18 cellular contexts compared by ENCODE assay signal in genomic region chr11:122126024-122126678, GRCh38. TPM values are rescaled to one million over a fixed set of nuclear protein-coding genes. Genes with fewer than 3 reads are reported as not detected.
"Had no signal": no experiment of that assay in that cellular context is flagged by ENCODE, and none has a peak within 500 bp of the region (broad histone marks: within the 10 kb centered on the region; RNA-seq: fewer than 3 reads in every experiment).

No MANE protein-coding gene starts in this region.

- H3K27ac Mint-ChIP-seq: activated CD4-positive, alpha-beta T cell treated with anti-CD3 and anti-CD28 coated beads for 36 hours; activated CD8-positive, alpha-beta T cell treated with anti-CD3 and anti-CD28 coated beads, Interleukin-2, amount 10 ng/mL, durations not matched to agents 7 days and 5 days; activated T-helper 2 cell treated with anti-CD3 and anti-CD28 coated beads, Interferon-gamma antibody, Interleukin-2, Interleukin-4, amounts not matched to agents 10 μg/mL and 5 μg/mL and 100 μg/mL, durations not matched to agents 14 hours and 24 hours and 36 hours; nephron; stimulated activated naive CD8-positive, alpha-beta T cell treated with anti-CD3 and anti-CD28 coated beads, Interleukin-15, Interleukin-2, amounts not matched to agents 100 ng/mL and 50 ng/mL, for 24 hours had no signal

- H3K36me3 ChIP-seq: esophagus squamous epithelium, heart left ventricle, sigmoid colon, thoracic aorta had no signal

- H3K27ac ChIP-seq: brain microvascular endothelial cell, esophagus squamous epithelium, heart left ventricle, sigmoid colon, thoracic aorta, VCaP had no signal

- H3K4me1 Mint-ChIP-seq: activated CD4-positive, alpha-beta T cell treated with anti-CD3 and anti-CD28 coated beads for 36 hours; nephron had no signal

- H3K4me3 Mint-ChIP-seq: activated CD4-positive, alpha-beta T cell treated with anti-CD3 and anti-CD28 coated beads for 36 hours; activated CD8-positive, alpha-beta T cell treated with anti-CD3 and anti-CD28 coated beads, Interleukin-2, amount 10 ng/mL, durations not matched to agents 7 days and 5 days; nephron; stimulated activated naive CD8-positive, alpha-beta T cell treated with anti-CD3 and anti-CD28 coated beads, Interleukin-15, Interleukin-2, amounts not matched to agents 100 ng/mL and 50 ng/mL, for 24 hours had no signal

- ATAC-seq: activated CD4-positive, alpha-beta T cell treated with anti-CD3 and anti-CD28 coated beads for 36 hours; activated CD8-positive, alpha-beta T cell treated with anti-CD3 and anti-CD28 coated beads, Interleukin-2, amount 10 ng/mL, durations not matched to agents 7 days and 5 days; heart left ventricle; left colon had no signal

- H3K4me3 ChIP-seq: esophagus squamous epithelium, heart left ventricle, sigmoid colon, thoracic aorta had no signal

- DNase-seq: activated CD4-positive, alpha-beta T cell treated with anti-CD3 and anti-CD28 coated beads for 36 hours; activated CD8-positive, alpha-beta T cell treated with anti-CD3 and anti-CD28 coated beads, Interleukin-2, amount 10 ng/mL, durations not matched to agents 7 days and 5 days; activated naive CD4-positive, alpha-beta T cell treated with anti-CD3 and anti-CD28 coated beads, Interleukin-2, amount 50 U/mL, for 16 hours; brain microvascular endothelial cell; esophagus squamous epithelium; foreskin fibroblast; heart left ventricle; left colon; mammary epithelial cell; sigmoid colon; stimulated activated CD4-positive, alpha-beta T cell treated with anti-CD3 and anti-CD28 coated beads, Interleukin-4, amount 100 ng/mL, for 1 hour; stimulated activated CD8-positive, alpha-beta memory T cell treated with anti-CD3 and anti-CD28 coated beads, Interleukin-4, amount 100 ng/mL, for 48 hours had no signal

- H3K9me3 Mint-ChIP-seq: activated T-helper 2 cell treated with anti-CD3 and anti-CD28 coated beads, Interferon-gamma antibody, Interleukin-2, Interleukin-4, amounts not matched to agents 10 μg/mL and 5 μg/mL and 100 μg/mL, durations not matched to agents 14 hours and 24 hours and 36 hours; nephron had no signal

- H3K9me3 ChIP-seq: esophagus squamous epithelium, heart left ventricle, sigmoid colon, thoracic aorta had no signal

- H3K27me3 ChIP-seq: brain microvascular endothelial cell, esophagus squamous epithelium, heart left ventricle, sigmoid colon had no signal

- H3K4me1 ChIP-seq: esophagus squamous epithelium, sigmoid colon had no signal

RNA-seq across cellular contexts. Expression of gene BLID, which starts 10.1 kb away (rescaled TPM):
- total RNA-seq: activated CD4-positive, alpha-beta T cell treated with anti-CD3 and anti-CD28 coated beads for 36 hours; activated CD8-positive, alpha-beta T cell treated with anti-CD3 and anti-CD28 coated beads, Interleukin-2, amount 10 ng/mL, durations not matched to agents 7 days and 5 days; activated T-helper 2 cell treated with anti-CD3 and anti-CD28 coated beads, Interferon-gamma antibody, Interleukin-2, Interleukin-4, amounts not matched to agents 10 μg/mL and 5 μg/mL and 100 μg/mL, durations not matched to agents 14 hours and 24 hours and 36 hours; esophagus squamous epithelium; heart left ventricle; left colon; T-helper 2 cell treated with Interferon-gamma antibody and Interleukin-4, amounts not matched to agents 100 ng/mL and 5 ng/mL, for 36 hours had no signal
